ENCODE assay signal across 25 cellular contexts in genomic region chrX:48076343-48076742, GRCh38. TPM values are rescaled to one million over a fixed set of nuclear protein-coding genes. Genes with fewer than 3 reads are reported as not detected.
DNase-seq lines count a peak whose midpoint lies in the region; ATAC-seq and TF ChIP-seq lines count a peak whose summit lies in the region.
"Had no signal": no experiment of that assay in that cellular context is flagged by ENCODE, and none has a peak within 500 bp of the region (broad histone marks: within the 10 kb centered on the region; RNA-seq: fewer than 3 reads in every experiment).

No MANE protein-coding gene starts in this region.

- ATAC-seq in upper lobe of left lung (ENCODE audit: low FRiP score in 2 of 2), result no peak
- ATAC-seq: Right ventricle myocardium inferior had no signal

- H3K4me3 ChIP-seq in thyroid gland (replicated peaks in 1 of 3) (no peak overlapping the region), upper lobe of left lung (no peak overlapping the region)
- H3K4me3 ChIP-seq: BLaER1 treated with 17β-estradiol and CSF1 and Interleukin-3, amounts not matched to agents 10 nM and 100 nM; SJSA1 had no signal

- DNase-seq in DMS53 (lab: John Stamatoyannopoulos, UW) (peak; percentile 3), DMS53 treated with DMSO at 0.1 percent for 48 hours (lab: John Stamatoyannopoulos, UW; ENCODE audit: unreplicated experiment) (no peak), GM19238 (ENCODE audit: insufficient read length, low spot score) (peak; percentile 28), NAMALWA (ENCODE audit: low spot score) (peak; percentile 37), thyroid gland (peak; percentile 42 to 44), SKM-1 treated with dmso at 0.1 percent for 144 hours (lab: John Stamatoyannopoulos, UW; ENCODE audit: unreplicated experiment) (no peak), upper lobe of left lung (no peak)
- DNase-seq in stimulated activated CD4-positive, alpha-beta T cell treated with anti-CD3 and anti-CD28 coated beads, Interleukin-2, amount 100 ng/mL, for 24 hours, result no peak
- DNase-seq: ACHN; CD4-positive, alpha-beta memory T cell; KG1; NCI-H1105 treated with DMSO at 0.1 percent for 48 hours; NCI-H2029 treated with DMSO at 0.1 percent for 48 hours; NCI-H226; NCI-H524; NCI-H774; T1000 had no signal

- 55 to 65% methylated on average over 2 of the region's 2 CpGs for WGBS in thyroid gland, 2 donors
- 66 to 67% methylated on average over 1 to 2 of the region's 2 CpGs for WGBS in upper lobe of left lung, 2 donors

- H3K36me3 ChIP-seq in thyroid gland (no peaks in the 10 kb centered on the region), upper lobe of left lung (no peaks in the 10 kb centered on the region)
- H3K36me3 ChIP-seq: BLaER1 treated with 17β-estradiol and CSF1 and Interleukin-3, amounts not matched to agents 10 nM and 100 nM; SJSA1 had no signal

- H3K4me1 ChIP-seq in thyroid gland, result no peaks in the 10 kb centered on the region
- no peaks in the 10 kb centered on the region for H3K4me1 ChIP-seq in upper lobe of left lung
- H3K4me1 ChIP-seq: SJSA1 had no signal

- H3K27ac ChIP-seq in thyroid gland, result no peak overlapping the region
- H3K27ac ChIP-seq in upper lobe of left lung, result no peak overlapping the region
- H3K27ac ChIP-seq: 22Rv1; BLaER1 treated with 17β-estradiol and CSF1 and Interleukin-3, amounts not matched to agents 10 nM and 100 nM; SJSA1 had no signal

- no peak for TF ChIP-seq POLR2A in thyroid gland (IDR thresholded peaks at IDR 0.05)
- no peak for TF ChIP-seq POLR2A in upper lobe of left lung (IDR thresholded peaks at IDR 0.05)

- no peak for TF ChIP-seq EP300 in upper lobe of left lung (IDR thresholded peaks at IDR 0.05)

- H3K9me3 ChIP-seq in thyroid gland (no peaks in the 10 kb centered on the region), upper lobe of left lung (no peaks in the 10 kb centered on the region)
- H3K9me3 ChIP-seq: SJSA1 had no signal

- H3K27me3 ChIP-seq in thyroid gland (no peaks in the 10 kb centered on the region), upper lobe of left lung (no peaks in the 10 kb centered on the region)
- H3K27me3 ChIP-seq: SJSA1 had no signal

- no peak for TF ChIP-seq CTCF in thyroid gland (IDR thresholded peaks at IDR 0.05)
- no peak for TF ChIP-seq CTCF in upper lobe of left lung (IDR thresholded peaks at IDR 0.05)

- intact Hi-C loops in thyroid gland (cut with DNase I), result no loop called here

RNA-seq across cellular contexts. Expression of gene ZNF630, which starts 4.9 kb away (rescaled TPM):
- 1 to 10 TPM; 2.6 to 6.4 (median 6.0) TPM for total RNA-seq in thyroid gland
- 10 to 100 TPM in 1 of 6 donors, 1 to 10 TPM in 5; 1.1 to 25.1 (median 3.7) TPM for total RNA-seq in upper lobe of left lung
- total RNA-seq: HT1080 had no signal

RNA-seq across cellular contexts. Expression of gene SPACA5B, which starts 54.1 kb away (rescaled TPM):
- total RNA-seq in thyroid gland, result not detected
- total RNA-seq in upper lobe of left lung, result not detected
- total RNA-seq: CD4-positive, alpha-beta memory T cell; Daoy; H4; HT1080; Right ventricle myocardium inferior; SJSA1; T-helper 1 cell treated with Interleukin-12 subunit alpha and Interleukin-12 subunit beta and Interleukin-4 antibody, amounts not matched to agents 30 ng/mL and 1 ng/mL, for 36 hours had no signal

Comparison
In these comparisons a context has a peak if more than half of its experiments do, and no peak if none do; other contexts are left out.
1. DNase-seq: peak in DMS53 (single experiment), GM19238 (single experiment), NAMALWA (single experiment) and thyroid gland (2 of 2); none in DMS53 treated with DMSO at 0.1 percent for 48 hours (single experiment), SKM-1 treated with dmso at 0.1 percent for 144 hours (single experiment), stimulated activated CD4-positive, alpha-beta T cell treated with anti-CD3 and anti-CD28 coated beads, Interleukin-2, amount 100 ng/mL, for 24 hours (0 of 2) and upper lobe of left lung (0 of 2).